In genomic region chr7:80542398-80542797, GRCh38 we compare ENCODE assay signal across 20 cellular contexts. TPM values are rescaled to one million over a fixed set of nuclear protein-coding genes. Genes with fewer than 3 reads are reported as not detected.
A peak's percentile ranks its signal among the peaks of the same experiment; 100 is the strongest.
DNase-seq lines count a peak whose midpoint lies in the region; ATAC-seq, FAIRE-seq and TF ChIP-seq lines count a peak whose summit lies in the region.
"Had no signal": no experiment of that assay in that cellular context is flagged by ENCODE, and none has a peak within 500 bp of the region (broad histone marks: within the 10 kb centered on the region; RNA-seq: fewer than 3 reads in every experiment).

No MANE protein-coding gene starts in this region.

- H3K4me2 ChIP-seq in keratinocyte (ENCODE audit: control insufficient read depth, extremely low read depth, insufficient read depth, low read depth, low read length) = peak overlapping the region; percentile 52

- H3K4me1 ChIP-seq in keratinocyte (ENCODE audit: control insufficient read depth, extremely low read depth, insufficient read depth, low read length) = peaks cover 22% of the 10 kb centered on the region

- TF ChIP-seq CTCF in AG04450 (IDR thresholded peaks at IDR 0.05; ENCODE audit: low read depth, low read length) = no peak
- TF ChIP-seq CTCF in MCF 10A (IDR thresholded peaks at IDR 0.05; ENCODE audit: unreplicated experiment) = no peak
- TF ChIP-seq CTCF in keratinocyte (optimal IDR thresholded peaks at IDR 0.05 in 1 of 3, IDR thresholded peaks at IDR 0.05 in 1 of 3, conservative IDR thresholded peaks at IDR 0.05 in 1 of 3; ENCODE audit: extremely low read depth in 1 of 3, insufficient read depth in 2 of 3, low read length in 3 of 3) = no peak

- no peaks in the 10 kb centered on the region for H3K36me3 Mint-ChIP-seq in MCF 10A (ENCODE audit: insufficient read depth, unreplicated experiment)
- H3K36me3 Mint-ChIP-seq: CD4-positive, CD25-positive, alpha-beta regulatory T cell; immature natural killer cell had no signal

- peak overlapping the region; percentile 11 for H3K4me3 Mint-ChIP-seq in MCF 10A (ENCODE audit: unreplicated experiment)
- H3K4me3 Mint-ChIP-seq: immature natural killer cell; stimulated activated naive CD8-positive, alpha-beta T cell treated with anti-CD3 and anti-CD28 coated beads, Interleukin-15, Interleukin-2, amounts not matched to agents 100 ng/mL and 50 ng/mL, for 24 hours had no signal

- H2AFZ ChIP-seq in keratinocyte (ENCODE audit: control insufficient read depth, low read length) = peak overlapping the region; percentile 20

- H4K20me1 ChIP-seq in keratinocyte (ENCODE audit: control insufficient read depth, extremely low read depth, insufficient read depth, low read length) = no peaks in the 10 kb centered on the region

- H3K9me3 Mint-ChIP-seq in MCF 10A (ENCODE audit: unreplicated experiment) = peaks cover 5% of the 10 kb centered on the region
- H3K9me3 Mint-ChIP-seq: activated T-helper 2 cell treated with anti-CD3 and anti-CD28 coated beads, Interferon-gamma antibody, Interleukin-2, Interleukin-4, amounts not matched to agents 10 μg/mL and 5 μg/mL and 100 μg/mL, durations not matched to agents 14 hours and 24 hours and 36 hours had no signal

- no peaks in the 10 kb centered on the region for H3K36me3 ChIP-seq in keratinocyte (ENCODE audit: control insufficient read depth in 2 of 2, extremely low read depth in 1 of 2, insufficient read depth in 2 of 2, low read length in 2 of 2)
- H3K36me3 ChIP-seq: HAP-1, MG63 had no signal

- no peaks in the 10 kb centered on the region for H3K79me2 ChIP-seq in keratinocyte (ENCODE audit: control insufficient read depth, insufficient read depth, low read length)

- H3K9me3 ChIP-seq in AG04450 (ENCODE audit: control insufficient read depth, insufficient read depth, low read length) (peaks cover 12% of the 10 kb centered on the region), keratinocyte (ENCODE audit: control insufficient read depth, low read depth, low read length) (no peaks in the 10 kb centered on the region)
- H3K9me3 ChIP-seq: HAP-1, MG63 had no signal

- intact Hi-C loops in MCF 10A (cut with micrococcal nuclease) = no loop called here

- H3K27ac ChIP-seq in AG04450 (ENCODE audit: low read depth, low read length) (no peak overlapping the region), keratinocyte (ENCODE audit: control insufficient read depth, insufficient read depth, low read length) (peak overlapping the region; percentile 12)

- CTCF ChIA-PET in AG04450 (lab: Charles Lee) = interaction anchor here (1.0 kb wide), 1 partner anchor 64 kb away, joined by 4 read pairs; no protein-coding TSS in a partner anchor
- CTCF ChIA-PET in MCF 10A (lab: Yijun Ruan, JAX) = interaction anchor here (0.7 to 1.1 kb wide), 4 partner anchors 45 to 156 kb away, joined by 3 to 4 read pairs (median 3); no protein-coding TSS in a partner anchor

- no TSS peak for BruUV-seq in MCF 10A (replicated peaks; lab: Mats Ljungman, UMichigan)

- no peak overlapping the region for H3K9ac ChIP-seq in keratinocyte (ENCODE audit: control insufficient read depth, extremely low read depth, insufficient read depth, low read length)

- no peaks in the 10 kb centered on the region for H3K9me1 ChIP-seq in keratinocyte (ENCODE audit: control insufficient read depth, extremely low read depth, insufficient read depth, low read length)

- DNase-seq in AG04450 (ENCODE audit: low read depth, low spot score) (peak; percentile 76), HT-29 (ENCODE audit: low spot score) (peak; percentile 76), MCF 10A (ENCODE audit: unreplicated experiment) (peak; percentile 89), keratinocyte (ENCODE audit: low read depth, low spot score) (no peak), amygdala (lab: John Stamatoyannopoulos, UW) (no peak), retina (no peak)
- no peak for DNase-seq in activated CD4-positive, alpha-beta T cell treated with anti-CD3 and anti-CD28 coated beads for 48 hours
- DNase-seq: activated CD4-positive, alpha-beta T cell treated with anti-CD3 and anti-CD28 coated beads for 1 hour; CD4-positive, CD25-positive, alpha-beta regulatory T cell; immature natural killer cell; MG63; NCI-H446 treated with DMSO at 0.1 percent for 48 hours; SHP77 treated with DMSO at 0.1 percent for 48 hours; stimulated activated CD4-positive, alpha-beta T cell treated with anti-CD3 and anti-CD28 coated beads, Interleukin-1b, Interleukin-23, amount 100 ng/mL, for 48 hours had no signal

- H3K27me3 ChIP-seq in AG04450 (ENCODE audit: control insufficient read depth, insufficient read depth, low read length) = no peaks in the 10 kb centered on the region
- no peaks in the 10 kb centered on the region for H3K27me3 ChIP-seq in keratinocyte (ENCODE audit: control insufficient read depth, extremely low read depth, insufficient read depth, low read length)
- H3K27me3 ChIP-seq: MG63 had no signal

- no peak for ATAC-seq in HG03039 (IDR thresholded peaks at IDR 0.05; ENCODE audit: unreplicated experiment)

- peaks cover 7% of the 10 kb centered on the region for H3K4me1 Mint-ChIP-seq in MCF 10A (ENCODE audit: insufficient read depth, unreplicated experiment)
- H3K4me1 Mint-ChIP-seq: CD4-positive, CD25-positive, alpha-beta regulatory T cell; immature natural killer cell had no signal

- no peak overlapping the region for H3K4me3 ChIP-seq in AG04450 (ENCODE audit: low read depth, low read length)
- H3K4me3 ChIP-seq in keratinocyte (ENCODE audit: control insufficient read depth in 2 of 3, extremely low read depth in 1 of 3, insufficient read depth in 2 of 3, low read depth in 1 of 3, low read length in 3 of 3) = no peak overlapping the region
- H3K4me3 ChIP-seq: HAP-1, MG63 had no signal

- dilution Hi-C loops in keratinocyte (cut with MboI; ENCODE audit: extremely low pct_ligation_motif_present, low sequenced_read_pairs) = no loop called here

- H3K27ac Mint-ChIP-seq in MCF 10A (ENCODE audit: low read depth, unreplicated experiment) = no peak overlapping the region
- H3K27ac Mint-ChIP-seq: activated T-helper 2 cell treated with anti-CD3 and anti-CD28 coated beads, Interferon-gamma antibody, Interleukin-2, Interleukin-4, amounts not matched to agents 10 μg/mL and 5 μg/mL and 100 μg/mL, durations not matched to agents 14 hours and 24 hours and 36 hours; CD4-positive, CD25-positive, alpha-beta regulatory T cell; immature natural killer cell; stimulated activated naive CD8-positive, alpha-beta T cell treated with anti-CD3 and anti-CD28 coated beads, Interleukin-15, Interleukin-2, amounts not matched to agents 100 ng/mL and 50 ng/mL, for 24 hours had no signal

- H3K27me3 Mint-ChIP-seq in MCF 10A (ENCODE audit: insufficient read depth, unreplicated experiment) = no peaks in the 10 kb centered on the region
- H3K27me3 Mint-ChIP-seq: CD4-positive, CD25-positive, alpha-beta regulatory T cell; stimulated activated naive CD8-positive, alpha-beta T cell treated with anti-CD3 and anti-CD28 coated beads, Interleukin-15, Interleukin-2, amounts not matched to agents 100 ng/mL and 50 ng/mL, for 24 hours had no signal

- POLR2A ChIA-PET in AG04450 (lab: Yijun Ruan, JAX) (interaction anchor here (0.6 to 0.7 kb wide), 4 partner anchors 19 to 416 kb away, joined by 3 to 4 read pairs (median 4); no protein-coding TSS in a partner anchor), MCF 10A (lab: Yijun Ruan, JAX) (interaction anchor here (0.6 to 2.1 kb wide), 15 partner anchors 10 to 258 kb away, joined by 3 to 10 read pairs (median 3); no protein-coding TSS in a partner anchor)

- FAIRE-seq in keratinocyte (lab: Jason Lieb, UNC) = peak; percentile 81
- FAIRE-seq: GM19239 had no signal

RNA-seq across cellular contexts. Expression of gene GNAT3, which starts 30.5 kb away (rescaled TPM):
- not detected in 2 replicates for polyA plus RNA-seq in AG04450 (2011; rRNA removed)
- polyA minus RNA-seq in AG04450 (2011; rRNA and poly(A)+ RNA removed) = not detected in 2 replicates
- not detected in 2 replicates for total RNA-seq in HT-29 (2014; rRNA removed; shearing (Covaris generic))
- total RNA-seq in MCF 10A (2022) = not detected in 2 replicates
- not detected in 3 replicates for polyA plus RNA-seq in keratinocyte
- not detected for polyA plus RNA-seq in keratinocyte (2011; ENCODE audit: low read depth)
- not detected in 2 replicates for polyA plus RNA-seq in keratinocyte (2011; cell fraction: cytosol; rRNA removed)
- polyA plus RNA-seq in keratinocyte (2011; cell fraction: nucleus; rRNA removed) = not detected in 2 replicates
- polyA plus RNA-seq in keratinocyte (2012; ENCODE audit: low replicate concordance) = not detected in 2 replicates
- polyA minus RNA-seq in keratinocyte = not detected in 3 replicates
- not detected for polyA minus RNA-seq in keratinocyte (2011; cell fraction: cytosol; rRNA and poly(A)+ RNA removed)
- polyA minus RNA-seq in keratinocyte (2011; cell fraction: nucleus; rRNA and poly(A)+ RNA removed) = not detected in 2 replicates
- total RNA-seq: activated T-helper 2 cell treated with anti-CD3 and anti-CD28 coated beads, Interferon-gamma antibody, Interleukin-2, Interleukin-4, amounts not matched to agents 10 μg/mL and 5 μg/mL and 100 μg/mL, durations not matched to agents 14 hours and 24 hours and 36 hours; CD4-positive, CD25-positive, alpha-beta regulatory T cell had no signal
- polyA plus RNA-seq: CD4-positive, CD25-positive, alpha-beta regulatory T cell; immature natural killer cell; neural cell had no signal

Comparison
In these comparisons a context has a peak if more than half of its experiments do, and no peak if none do; other contexts are left out.
1. DNase-seq: peak in AG04450 (single experiment), HT-29 (single experiment) and MCF 10A (single experiment); none in keratinocyte (single experiment), activated CD4-positive, alpha-beta T cell treated with anti-CD3 and anti-CD28 coated beads for 48 hours (single experiment), amygdala (0 of 56) and retina (single experiment).